ENCODE assay signal across 9 cellular contexts in genomic region chr11:77147668-77148321, GRCh38. TPM values are rescaled to one million over a fixed set of nuclear protein-coding genes. Genes with fewer than 3 reads are reported as not detected.
DNase-seq lines count a peak whose midpoint lies in the region; ATAC-seq and TF ChIP-seq lines count a peak whose summit lies in the region.
"Had no signal": no experiment of that assay in that cellular context is flagged by ENCODE, and none has a peak within 500 bp of the region (broad histone marks: within the 10 kb centered on the region; RNA-seq: fewer than 3 reads in every experiment).

No MANE protein-coding gene starts in this region.

- peak; percentile 18 for DNase-seq in NCI-H1092 treated with DMSO at 0.1 percent for 48 hours (lab: John Stamatoyannopoulos, UW)
- DNase-seq in activated T-helper 2 cell treated with anti-CD3 and anti-CD28 coated beads, Interferon-gamma antibody, Interleukin-2, Interleukin-4, amounts not matched to agents 10 μg/mL and 5 μg/mL and 100 μg/mL, durations not matched to agents 14 hours and 24 hours and 36 hours (ENCODE audit: low spot score), result peak; percentile 30
- DNase-seq in tibial nerve (ENCODE audit: low spot score in 2 of 2), result no peak
- DNase-seq in HCEC 1CT, result no peak

- H3K9ac ChIP-seq in BLaER1, result no peak overlapping the region

- no peaks in the 10 kb centered on the region for H4K20me1 ChIP-seq in BLaER1

- no peaks in the 10 kb centered on the region for H3K9me3 Mint-ChIP-seq in activated T-helper 2 cell treated with anti-CD3 and anti-CD28 coated beads, Interferon-gamma antibody, Interleukin-2, Interleukin-4, amounts not matched to agents 10 μg/mL and 5 μg/mL and 100 μg/mL, durations not matched to agents 14 hours and 24 hours and 36 hours

- peak overlapping the region; percentile 65 for H3K4me3 Mint-ChIP-seq in activated T-helper 2 cell treated with anti-CD3 and anti-CD28 coated beads, Interferon-gamma antibody, Interleukin-2, Interleukin-4, amounts not matched to agents 10 μg/mL and 5 μg/mL and 100 μg/mL, durations not matched to agents 14 hours and 24 hours and 36 hours (ENCODE audit: low read depth)

- peaks cover 14% of the 10 kb centered on the region for H3K27me3 Mint-ChIP-seq in activated T-helper 2 cell treated with anti-CD3 and anti-CD28 coated beads, Interferon-gamma antibody, Interleukin-2, Interleukin-4, amounts not matched to agents 10 μg/mL and 5 μg/mL and 100 μg/mL, durations not matched to agents 14 hours and 24 hours and 36 hours (ENCODE audit: low read depth)

- peaks cover 28% of the 10 kb centered on the region for H3K4me1 Mint-ChIP-seq in activated T-helper 2 cell treated with anti-CD3 and anti-CD28 coated beads, Interferon-gamma antibody, Interleukin-2, Interleukin-4, amounts not matched to agents 10 μg/mL and 5 μg/mL and 100 μg/mL, durations not matched to agents 14 hours and 24 hours and 36 hours (ENCODE audit: low read depth)

- no peak for TF ChIP-seq CTCF in tibial nerve (IDR thresholded peaks at IDR 0.05)

- intact Hi-C loops in activated T-helper 2 cell treated with anti-CD3 and anti-CD28 coated beads, Interferon-gamma antibody, Interleukin-2, Interleukin-4, amounts not matched to agents 10 μg/mL and 5 μg/mL and 100 μg/mL, durations not matched to agents 14 hours and 24 hours and 36 hours (cut with micrococcal nuclease), result no loop called here

- no peak for ATAC-seq in HG03432 (IDR thresholded peaks at IDR 0.05; ENCODE audit: unreplicated experiment)
- no peak for ATAC-seq in HG03469 (IDR thresholded peaks at IDR 0.05; ENCODE audit: unreplicated experiment)

- no peak overlapping the region for H3K27ac Mint-ChIP-seq in activated T-helper 2 cell treated with anti-CD3 and anti-CD28 coated beads, Interferon-gamma antibody, Interleukin-2, Interleukin-4, amounts not matched to agents 10 μg/mL and 5 μg/mL and 100 μg/mL, durations not matched to agents 14 hours and 24 hours and 36 hours

- H3K36me3 ChIP-seq in BLaER1 (no peaks in the 10 kb centered on the region), tibial nerve (no peaks in the 10 kb centered on the region)

- H3K4me1 ChIP-seq in BLaER1, result peaks cover 77% of the 10 kb centered on the region
- H3K4me1 ChIP-seq in tibial nerve, result peaks cover 0 to 23% (median 3%) of the 10 kb centered on the region in 4 donors

- H3K27ac ChIP-seq in BLaER1 (0 out of 2 replicates have a peak overlapping the region, but pooled peaks have one; percentile 35), tibial nerve (no peak overlapping the region)

- H3K4me3 ChIP-seq in BLaER1 (no peak overlapping the region), iPS-18c (ENCODE audit: insufficient read depth, low read depth, low read length) (peak overlapping the region; percentile 62), tibial nerve (peak overlapping the region in 3 of 4 donors; percentile 9 to 40 (median 37))

- no peaks in the 10 kb centered on the region for H3K36me3 Mint-ChIP-seq in activated T-helper 2 cell treated with anti-CD3 and anti-CD28 coated beads, Interferon-gamma antibody, Interleukin-2, Interleukin-4, amounts not matched to agents 10 μg/mL and 5 μg/mL and 100 μg/mL, durations not matched to agents 14 hours and 24 hours and 36 hours (ENCODE audit: low read depth)

- H3K9me3 ChIP-seq in BLaER1, result no peaks in the 10 kb centered on the region
- no peaks in the 10 kb centered on the region for H3K9me3 ChIP-seq in iPS-18c (ENCODE audit: control insufficient read depth, insufficient read depth, low read length)
- no peaks in the 10 kb centered on the region for H3K9me3 ChIP-seq in tibial nerve

- no peak for TF ChIP-seq EP300 in tibial nerve (IDR thresholded peaks at IDR 0.05)

- peak overlapping the region; percentile 94 for H3K4me2 ChIP-seq in BLaER1

- TF ChIP-seq POLR2A in tibial nerve (IDR thresholded peaks at IDR 0.05), result no peak

- H3K27me3 ChIP-seq in BLaER1, result no peaks in the 10 kb centered on the region
- H3K27me3 ChIP-seq in tibial nerve, result peaks cover 0 to 6% of the 10 kb centered on the region in 2 donors

- 17 to 20% methylated on average over 7 to 44 of the region's 47 CpGs for WGBS in tibial nerve, 2 donors

RNA-seq across cellular contexts. Expression of gene MYO7A, which starts 19.7 kb away (rescaled TPM):
- total RNA-seq in activated T-helper 2 cell treated with anti-CD3 and anti-CD28 coated beads, Interferon-gamma antibody, Interleukin-2, Interleukin-4, amounts not matched to agents 10 μg/mL and 5 μg/mL and 100 μg/mL, durations not matched to agents 14 hours and 24 hours and 36 hours, result 0.23 and 0.30 TPM in 2 replicates
- 10 to 100 TPM; 12.6 to 45.0 (median 24.4) TPM for total RNA-seq in tibial nerve

RNA-seq across cellular contexts. Expression of gene OMP, which starts 45.2 kb away (rescaled TPM):
- not detected in 2 replicates for total RNA-seq in activated T-helper 2 cell treated with anti-CD3 and anti-CD28 coated beads, Interferon-gamma antibody, Interleukin-2, Interleukin-4, amounts not matched to agents 10 μg/mL and 5 μg/mL and 100 μg/mL, durations not matched to agents 14 hours and 24 hours and 36 hours
- total RNA-seq in tibial nerve, result 1 to 10 TPM in 1 of 4 donors, not detected in 3; 9.9 TPM
- total RNA-seq: activated CD8-positive, alpha-beta memory T cell treated with anti-CD3 and anti-CD28 coated beads for 36 hours had no signal

Comparison
In these comparisons a context has a peak if more than half of its experiments do, and no peak if none do; other contexts are left out.
1. DNase-seq: peak in NCI-H1092 treated with DMSO at 0.1 percent for 48 hours (single experiment) and activated T-helper 2 cell treated with anti-CD3 and anti-CD28 coated beads, Interferon-gamma antibody, Interleukin-2, Interleukin-4, amounts not matched to agents 10 μg/mL and 5 μg/mL and 100 μg/mL, durations not matched to agents 14 hours and 24 hours and 36 hours (single experiment); none in tibial nerve (0 of 2) and HCEC 1CT (single experiment).
2. RNA of gene MYO7A, which starts 19.7 kb away (total RNA-seq): 12.6 to 45.0 TPM in tibial nerve; 0.23 to 0.30 TPM in activated T-helper 2 cell treated with anti-CD3 and anti-CD28 coated beads, Interferon-gamma antibody, Interleukin-2, Interleukin-4, amounts not matched to agents 10 μg/mL and 5 μg/mL and 100 μg/mL, durations not matched to agents 14 hours and 24 hours and 36 hours; every median in the first group is over 10 times any median in the second.